In genomic region chr9:69824497-69825252, GRCh38 we compare ENCODE assay signal across 2 cellular contexts.
TF ChIP-seq lines count a peak whose summit lies in the region.

No MANE protein-coding gene starts in this region.

TF ChIP-seq in HepG2, 621 proteins besides CTCF, POLR2A, EP300 and RAD21:
- TF ChIP-seq CENPX (CRISPR knock-in tag; IDR thresholded peaks at IDR 0.05) = no peak
- TF ChIP-seq, protein P1, sequence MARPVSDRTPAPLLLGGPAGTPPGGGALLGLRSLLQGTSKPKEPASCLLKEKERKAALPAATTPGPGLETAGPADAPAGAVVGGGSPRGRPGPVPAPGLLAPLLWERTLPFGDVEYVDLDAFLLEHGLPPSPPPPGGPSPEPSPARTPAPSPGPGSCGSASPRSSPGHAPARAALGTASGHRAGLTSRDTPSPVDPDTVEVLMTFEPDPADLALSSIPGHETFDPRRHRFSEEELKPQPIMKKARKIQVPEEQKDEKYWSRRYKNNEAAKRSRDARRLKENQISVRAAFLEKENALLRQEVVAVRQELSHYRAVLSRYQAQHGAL (CRISPR knock-in tag; IDR thresholded peaks at IDR 0.05; ENCODE audit: not compliant biosample characterization) = no peak
- no peak for TF ChIP-seq HDAC6 (IDR thresholded peaks at IDR 0.05; ENCODE audit: low read depth, low read length)
- TF ChIP-seq THAP9 (CRISPR knock-in tag; IDR thresholded peaks at IDR 0.05; ENCODE audit: borderline replicate concordance) = no peak
- TF ChIP-seq ZBTB2 (CRISPR knock-in tag; IDR thresholded peaks at IDR 0.05; ENCODE audit: low read depth) = no peak
- TF ChIP-seq MBNL3 (CRISPR knock-in tag; conservative IDR thresholded peaks at IDR 0.05) = no peak
- peak; percentile 71 for TF ChIP-seq ATF7 (IDR thresholded peaks at IDR 0.05)
- no peak for TF ChIP-seq ATF7 (CRISPR knock-in tag; IDR thresholded peaks at IDR 0.05)

TF ChIP-seq in H1, 55 proteins besides CTCF, POLR2A, EP300 and RAD21:
- no peak for TF ChIP-seq JUN (IDR thresholded peaks at IDR 0.05; ENCODE audit: low read depth, low read length)
- TF ChIP-seq TAF7 (optimal IDR thresholded peaks at IDR 0.05; ENCODE audit: borderline replicate concordance, low read depth, low read length) = no peak
- no peak for TF ChIP-seq CHD7 (IDR thresholded peaks at IDR 0.05; ENCODE audit: insufficient replicate concordance, low read length)
- TF ChIP-seq HDAC2 (IDR thresholded peaks at IDR 0.05; ENCODE audit: borderline replicate concordance in 1 of 2, low read depth in 2 of 2, low read length in 2 of 2) = no peak
- no peak for TF ChIP-seq SP1 (IDR thresholded peaks at IDR 0.05; ENCODE audit: low read depth, low read length)
- TF ChIP-seq CHD1 (IDR thresholded peaks at IDR 0.05; ENCODE audit: low read depth, low read length) = no peak
- TF ChIP-seq, protein P2, sequence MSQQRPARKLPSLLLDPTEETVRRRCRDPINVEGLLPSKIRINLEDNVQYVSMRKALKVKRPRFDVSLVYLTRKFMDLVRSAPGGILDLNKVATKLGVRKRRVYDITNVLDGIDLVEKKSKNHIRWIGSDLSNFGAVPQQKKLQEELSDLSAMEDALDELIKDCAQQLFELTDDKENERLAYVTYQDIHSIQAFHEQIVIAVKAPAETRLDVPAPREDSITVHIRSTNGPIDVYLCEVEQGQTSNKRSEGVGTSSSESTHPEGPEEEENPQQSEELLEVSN (IDR thresholded peaks at IDR 0.05) = no peak
- TF ChIP-seq FOSL1 (IDR thresholded peaks at IDR 0.05; ENCODE audit: insufficient read depth, low read depth, low read length) = no peak
- TF ChIP-seq KDM1A (IDR thresholded peaks at IDR 0.05; ENCODE audit: borderline replicate concordance, low read length) = no peak
- TF ChIP-seq POLR2AphosphoS5 (IDR thresholded peaks at IDR 0.05; ENCODE audit: low read depth, low read length) = no peak
- no peak for TF ChIP-seq POU5F1 (IDR thresholded peaks at IDR 0.05; ENCODE audit: low read depth, low read length)
- no peak for TF ChIP-seq RXRA (IDR thresholded peaks at IDR 0.05; ENCODE audit: insufficient read depth, low read depth, low read length)
- TF ChIP-seq CREB1 (IDR thresholded peaks at IDR 0.05) = no peak
- no peak for TF ChIP-seq TAF1 (IDR thresholded peaks at IDR 0.05; ENCODE audit: low read depth, low read length)
- no peak for TF ChIP-seq TCF12 (IDR thresholded peaks at IDR 0.05; ENCODE audit: low read depth, low read length)
- TF ChIP-seq GTF2F1 (IDR thresholded peaks at IDR 0.05; ENCODE audit: borderline replicate concordance, low read depth, low read length) = no peak
- TF ChIP-seq EGR1 (IDR thresholded peaks at IDR 0.05; ENCODE audit: borderline replicate concordance, low read depth, low read length) = no peak
- no peak for TF ChIP-seq RBBP5 (IDR thresholded peaks at IDR 0.05; ENCODE audit: borderline replicate concordance, low read depth, low read length)
